ENCODE assay signal across 8 cellular contexts in the genomic region with DNA sequence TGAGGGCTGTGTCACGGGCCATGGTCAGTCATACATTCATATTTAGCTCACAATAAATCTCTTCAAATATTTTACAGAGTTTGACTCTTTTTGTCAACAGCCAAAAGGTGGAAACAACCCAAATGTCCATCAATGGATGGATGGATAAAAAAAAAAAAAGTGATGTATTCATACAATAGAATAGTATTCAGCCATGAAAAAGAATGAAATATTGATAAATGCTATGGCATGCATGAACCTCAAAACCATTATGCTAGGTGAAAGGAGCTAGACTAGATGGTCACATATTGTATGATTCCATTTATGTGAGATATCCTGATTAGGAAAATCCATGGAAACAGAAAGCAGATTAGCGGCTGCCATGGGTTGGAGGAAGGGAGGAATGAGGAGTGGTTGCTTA. TPM values are rescaled to one million over a fixed set of nuclear protein-coding genes. Genes with fewer than 3 reads are reported as not detected.
"Had no signal": no experiment of that assay in that cellular context is flagged by ENCODE, and none has a peak within 500 bp of the region (broad histone marks: within the 10 kb centered on the region; RNA-seq: fewer than 3 reads in every experiment).

No MANE protein-coding gene starts in this region.

- H3K27ac ChIP-seq: HL-60 had no signal

- DNase-seq: IMR-90, KBM-7, KG1 had no signal

- ATAC-seq: HepG2 had no signal

- FAIRE-seq: HepG2, HTR-8/SVneo had no signal

RNA-seq across cellular contexts. Expression of a gene that starts 16.2 kb away (rescaled TPM):
- total RNA-seq: HT-29, HT1080, IMR-90 had no signal
- polyA plus RNA-seq: HepG2, IMR-90 had no signal
